In genomic region chr21:25466470-25466869, GRCh38 we compare ENCODE assay signal across 1 cellular context.
TF ChIP-seq lines count a peak whose summit lies in the region.

No MANE protein-coding gene starts in this region.

TF ChIP-seq in H1, 55 proteins besides CTCF, POLR2A, EP300 and RAD21 (continued from another document):
- TF ChIP-seq E2F6 (IDR thresholded peaks at IDR 0.05), result no peak
- no peak for TF ChIP-seq CBX8 (IDR thresholded peaks at IDR 0.05; ENCODE audit: borderline replicate concordance, low read depth, low read length)
- no peak for TF ChIP-seq MAX (IDR thresholded peaks at IDR 0.05)
- TF ChIP-seq TCF12 (IDR thresholded peaks at IDR 0.05; ENCODE audit: low read depth, low read length), result no peak
- TF ChIP-seq POLR2AphosphoS5 (IDR thresholded peaks at IDR 0.05; ENCODE audit: low read depth, low read length), result no peak
- TF ChIP-seq RBBP5 (IDR thresholded peaks at IDR 0.05; ENCODE audit: borderline replicate concordance, low read depth, low read length), result no peak
- TF ChIP-seq BACH1 (IDR thresholded peaks at IDR 0.05; ENCODE audit: low read length), result no peak
- no peak for TF ChIP-seq NANOG (IDR thresholded peaks at IDR 0.05; ENCODE audit: insufficient read depth, low read depth, low read length, poor library complexity, severe bottlenecking)
TF ChIP-seq in H1: peak in this region for 0.
